ENCODE assay signal across 13 cellular contexts in genomic region chr18:51077217-51077616, GRCh38. TPM values are rescaled to one million over a fixed set of nuclear protein-coding genes. Genes with fewer than 3 reads are reported as not detected.
DNase-seq lines count a peak whose midpoint lies in the region; ATAC-seq and TF ChIP-seq lines count a peak whose summit lies in the region.
"Had no signal": no experiment of that assay in that cellular context is flagged by ENCODE, and none has a peak within 500 bp of the region (broad histone marks: within the 10 kb centered on the region; RNA-seq: fewer than 3 reads in every experiment).

No MANE protein-coding gene starts in this region.

- H3K27ac Mint-ChIP-seq in activated naive CD8-positive, alpha-beta T cell treated with anti-CD3 and anti-CD28 coated beads, Interleukin-2, amount 50 U/mL, for 24 hours = no peak overlapping the region
- no peak overlapping the region for H3K27ac Mint-ChIP-seq in activated naive CD8-positive, alpha-beta T cell treated with anti-CD3 and anti-CD28 coated beads for 36 hours

- H3K4me1 Mint-ChIP-seq in activated naive CD8-positive, alpha-beta T cell treated with anti-CD3 and anti-CD28 coated beads, Interleukin-2, amount 50 U/mL, for 24 hours = peaks cover 32% of the 10 kb centered on the region
- peaks cover 23% of the 10 kb centered on the region for H3K4me1 Mint-ChIP-seq in activated naive CD8-positive, alpha-beta T cell treated with anti-CD3 and anti-CD28 coated beads for 36 hours

- no peak overlapping the region for H3K4me3 Mint-ChIP-seq in activated naive CD8-positive, alpha-beta T cell treated with anti-CD3 and anti-CD28 coated beads, Interleukin-2, amount 50 U/mL, for 24 hours
- no peak overlapping the region for H3K4me3 Mint-ChIP-seq in activated naive CD8-positive, alpha-beta T cell treated with anti-CD3 and anti-CD28 coated beads for 36 hours
- H3K4me3 Mint-ChIP-seq: central memory CD8-positive, alpha-beta T cell had no signal

- H3K9me3 ChIP-seq in RWPE2 (ENCODE audit: severe bottlenecking) = no peaks in the 10 kb centered on the region
- no peaks in the 10 kb centered on the region for H3K9me3 ChIP-seq in skeletal muscle satellite cell (replicated peaks; ENCODE audit: low read length)
- H3K9me3 ChIP-seq: A549, uterus had no signal

- DNase-seq in activated naive CD8-positive, alpha-beta T cell treated with anti-CD3 and anti-CD28 coated beads, Interleukin-2, amount 50 U/mL, for 24 hours = no peak
- no peak for DNase-seq in activated naive CD8-positive, alpha-beta T cell treated with anti-CD3 and anti-CD28 coated beads for 36 hours
- DNase-seq in RWPE2 (ENCODE audit: low spot score) = no peak
- DNase-seq in HuH-7 (ENCODE audit: low spot score) = no peak
- no peak for DNase-seq in NCI-H774 (lab: John Stamatoyannopoulos, UW)
- no peak for DNase-seq in GM20000 (ENCODE audit: low spot score)
- DNase-seq: NCI-H187, SHP77 treated with DMSO at 0.1 percent for 48 hours, uterus had no signal

- H3K4me1 ChIP-seq in RWPE2 (ENCODE audit: insufficient read depth, poor library complexity, severe bottlenecking) = no peaks in the 10 kb centered on the region
- H3K4me1 ChIP-seq in skeletal muscle satellite cell (ENCODE audit: control insufficient read depth, insufficient read depth, low read length) = peaks cover 20% of the 10 kb centered on the region
- H3K4me1 ChIP-seq: A549, uterus had no signal

- H3K9me3 Mint-ChIP-seq in activated naive CD8-positive, alpha-beta T cell treated with anti-CD3 and anti-CD28 coated beads, Interleukin-2, amount 50 U/mL, for 24 hours = no peaks in the 10 kb centered on the region
- no peaks in the 10 kb centered on the region for H3K9me3 Mint-ChIP-seq in activated naive CD8-positive, alpha-beta T cell treated with anti-CD3 and anti-CD28 coated beads for 36 hours
- H3K9me3 Mint-ChIP-seq: central memory CD8-positive, alpha-beta T cell had no signal

- peaks cover 47% of the 10 kb centered on the region for H3K36me3 Mint-ChIP-seq in activated naive CD8-positive, alpha-beta T cell treated with anti-CD3 and anti-CD28 coated beads, Interleukin-2, amount 50 U/mL, for 24 hours (ENCODE audit: low read depth)
- H3K36me3 Mint-ChIP-seq in activated naive CD8-positive, alpha-beta T cell treated with anti-CD3 and anti-CD28 coated beads for 36 hours = peaks cover 26% of the 10 kb centered on the region

- H3K4me2 ChIP-seq in skeletal muscle satellite cell (ENCODE audit: low read length) = peak overlapping the region; percentile 22
- H3K4me2 ChIP-seq: A549 had no signal

- H3K36me3 ChIP-seq in RWPE2 (ENCODE audit: low read depth) (peaks cover 70% of the 10 kb centered on the region), skeletal muscle satellite cell (ENCODE audit: insufficient read depth, low read length) (peaks cover 47% of the 10 kb centered on the region)
- H3K36me3 ChIP-seq: uterus had no signal

- H3K4me3 ChIP-seq in RWPE2 (ENCODE audit: severe bottlenecking) (no peak overlapping the region), skeletal muscle satellite cell (ENCODE audit: low read length) (no peak overlapping the region)
- H3K4me3 ChIP-seq: A549, uterus had no signal

- H3K9ac ChIP-seq in skeletal muscle satellite cell (ENCODE audit: low read depth, low read length) = peak overlapping the region; percentile 37

- ATAC-seq in activated naive CD8-positive, alpha-beta T cell treated with anti-CD3 and anti-CD28 coated beads, Interleukin-2, amount 50 U/mL, for 24 hours = peak; percentile 28
- ATAC-seq in HG02884 (IDR thresholded peaks at IDR 0.05; ENCODE audit: unreplicated experiment) (peak; percentile 76), RWPE2 (ENCODE audit: low read depth) (peak; percentile 49; the same call in 1 of the 3 replicates)
- ATAC-seq: A549 had no signal

- H3K27me3 ChIP-seq in RWPE2 (ENCODE audit: insufficient read depth, poor library complexity, severe bottlenecking) (no peaks in the 10 kb centered on the region), skeletal muscle satellite cell (ENCODE audit: control insufficient read depth, insufficient read depth, low read length) (no peaks in the 10 kb centered on the region)
- H3K27me3 ChIP-seq: uterus had no signal

- TF ChIP-seq CTCF in RWPE2 (IDR thresholded peaks at IDR 0.05; ENCODE audit: poor library complexity, severe bottlenecking) (no peak), GM20000 (IDR thresholded peaks at IDR 0.05; ENCODE audit: extremely low read depth, missing control alignments) (no peak)

- H3K27ac ChIP-seq in RWPE2 (ENCODE audit: poor library complexity, severe bottlenecking) = no peak overlapping the region
- H3K27ac ChIP-seq: A549, uterus had no signal

- no peaks in the 10 kb centered on the region for H3K27me3 Mint-ChIP-seq in activated naive CD8-positive, alpha-beta T cell treated with anti-CD3 and anti-CD28 coated beads, Interleukin-2, amount 50 U/mL, for 24 hours
- no peaks in the 10 kb centered on the region for H3K27me3 Mint-ChIP-seq in activated naive CD8-positive, alpha-beta T cell treated with anti-CD3 and anti-CD28 coated beads for 36 hours
- H3K27me3 Mint-ChIP-seq: central memory CD8-positive, alpha-beta T cell had no signal

RNA-seq across cellular contexts. Expression of gene SMAD4, which starts 47.2 kb away (rescaled TPM):
- total RNA-seq in activated naive CD8-positive, alpha-beta T cell treated with anti-CD3 and anti-CD28 coated beads for 36 hours = 10 to 100 TPM; 57.2 to 59.5 TPM
- total RNA-seq in skeletal muscle satellite cell (2012; rRNA removed) = 49.4 and 71.6 TPM in 2 replicates
